In genomic region chr2:185222311-185222710, GRCh38 we compare ENCODE assay signal across 17 cellular contexts.
DNase-seq lines count a peak whose midpoint lies in the region.
"Had no signal": no experiment of that assay in that cellular context is flagged by ENCODE, and none has a peak within 500 bp of the region (broad histone marks: within the 10 kb centered on the region; RNA-seq: fewer than 3 reads in every experiment).

No MANE protein-coding gene starts in this region.

- DNase-seq in G401 (ENCODE audit: low spot score) (peak; percentile 64), LHCN-M2 (ENCODE audit: low read depth) (peak; percentile 17), cerebellar cortex (ENCODE audit: low spot score) (peak; percentile 64), skeletal muscle cell (ENCODE audit: low read depth) (peak; percentile 4), Kasumi-1 (lab: John Stamatoyannopoulos, UW) (no peak), NCI-H510A (lab: John Stamatoyannopoulos, UW) (no peak), NK-92 (lab: John Stamatoyannopoulos, UW; ENCODE audit: unreplicated experiment) (no peak)
- DNase-seq: ACHN; AML-193; CD4-positive, alpha-beta memory T cell; DMS 273 treated with DMSO at 0.1 percent for 48 hours; DMS53; DND-41; EL; GM23248 had no signal

- in situ Hi-C loops in G401 (cut with HindIII; ENCODE audit: low sequenced_read_pairs), result no loop called here

- no peak overlapping the region for H3K4me3 ChIP-seq in skeletal muscle cell (ENCODE audit: low read depth, low read length)
- H3K4me3 ChIP-seq: BLaER1, GM23248, HAP-1 had no signal

Comparison
In these comparisons a context has a peak if more than half of its experiments do, and no peak if none do; other contexts are left out.
1. DNase-seq: peak in G401 (single experiment), LHCN-M2 (single experiment), cerebellar cortex (single experiment) and skeletal muscle cell (single experiment); none in Kasumi-1 (0 of 2), NCI-H510A (single experiment) and NK-92 (single experiment).